1 cellular context compared by ENCODE assay signal in the genomic region with DNA sequence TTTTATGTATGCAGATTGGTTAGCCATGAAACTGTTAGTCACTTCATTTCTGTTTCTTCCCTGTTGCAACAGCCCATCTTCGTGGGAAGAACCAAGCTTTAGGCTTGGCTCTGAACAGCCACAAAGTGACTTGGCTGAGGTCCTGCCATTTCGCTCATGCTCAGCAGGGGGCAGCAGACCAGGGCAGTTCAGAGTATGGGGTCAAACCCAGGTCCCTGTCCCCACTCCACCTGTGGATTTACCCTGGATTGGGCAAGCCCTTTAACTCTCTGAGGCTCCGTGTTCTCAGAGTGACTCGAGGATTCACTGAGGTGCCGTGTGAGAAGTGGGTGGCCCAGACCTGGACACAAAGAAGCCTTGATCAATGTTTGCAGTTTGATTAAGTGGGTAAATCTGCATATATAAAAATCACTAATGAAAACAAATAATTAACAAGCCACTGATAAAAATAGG.
A peak's percentile ranks its signal among the peaks of the same experiment; 100 is the strongest.
TF ChIP-seq lines count a peak whose summit lies in the region.

No MANE protein-coding gene starts in this region.

TF ChIP-seq in K562, 482 proteins besides CTCF, POLR2A, EP300 and RAD21 (continues in another document):
- TF ChIP-seq MAZ (CRISPR knock-in tag; conservative IDR thresholded peaks at IDR 0.05 in 1 of 2, IDR thresholded peaks at IDR 0.05 in 1 of 2) (peak in 1 of 2 experiments; percentile 49; a peak in 1 of 4 replicates), RBM34 (IDR thresholded peaks at IDR 0.05; ENCODE audit: borderline replicate concordance, insufficient read depth, low read length) (no peak), ZNF217 (CRISPR knock-in tag; IDR thresholded peaks at IDR 0.05) (no peak), GABPA (tag; conservative IDR thresholded peaks at IDR 0.05; ENCODE audit: low read depth) (no peak), NR2C1 (IDR thresholded peaks at IDR 0.05) (0 out of 2 replicates have a peak, but pooled peaks have one; percentile 26), NR2C1 (tag; IDR thresholded peaks at IDR 0.05) (no peak), SLC30A9 (CRISPR knock-in tag; IDR thresholded peaks at IDR 0.05) (no peak), STAG1 (CRISPR knock-in tag; IDR thresholded peaks at IDR 0.05; ENCODE audit: borderline replicate concordance) (peak; percentile 52; the same call in 1 of the 2 replicates), NUFIP1 (IDR thresholded peaks at IDR 0.05; ENCODE audit: partially characterized antibody) (no peak), NFIX (CRISPR knock-in tag; IDR thresholded peaks at IDR 0.05; ENCODE audit: low read depth) (no peak), SIRT6 (IDR thresholded peaks at IDR 0.05; ENCODE audit: low read depth, low read length) (no peak), CEBPG (CRISPR knock-in tag; IDR thresholded peaks at IDR 0.05) (peak; percentile 83), CEBPG (tag; conservative IDR thresholded peaks at IDR 0.05 in 1 of 2, IDR thresholded peaks at IDR 0.05 in 1 of 2) (peak in 1 of 2 experiments; percentile 69; a peak in 2 of 4 replicates), ETV5 (CRISPR knock-in tag; IDR thresholded peaks at IDR 0.05; ENCODE audit: low read depth) (peak; percentile 40; the same call in 1 of the 2 replicates), CREB1 (IDR thresholded peaks at IDR 0.05) (no peak), CREB1 (CRISPR knock-in tag; IDR thresholded peaks at IDR 0.05) (no peak), XRCC4 (IDR thresholded peaks at IDR 0.05; ENCODE audit: extremely low read depth, insufficient read depth, insufficient read length) (no peak), MIER1 (IDR thresholded peaks at IDR 0.05; ENCODE audit: low read depth) (no peak), ARHGAP35 (IDR thresholded peaks at IDR 0.05; ENCODE audit: partially characterized antibody) (no peak), ZKSCAN8 (CRISPR knock-in tag; IDR thresholded peaks at IDR 0.05) (no peak), FOSL1 (tag; conservative IDR thresholded peaks at IDR 0.05) (no peak), SMAD2 (IDR thresholded peaks at IDR 0.05; ENCODE audit: low read depth, low read length) (no peak), SETDB1 (IDR thresholded peaks at IDR 0.05; ENCODE audit: low read length) (no peak), CEBPB (tag; IDR thresholded peaks at IDR 0.05) (0 out of 2 replicates have a peak, but pooled peaks have one; percentile 33), FOXK2 (conservative IDR thresholded peaks at IDR 0.05 in 1 of 2, IDR thresholded peaks at IDR 0.05 in 1 of 2; ENCODE audit: low read depth in 2 of 2) (no peak), PYGO2 (tag; IDR thresholded peaks at IDR 0.05) (no peak), THRAP3 (IDR thresholded peaks at IDR 0.05; ENCODE audit: borderline replicate concordance) (no peak), ZNF384 (IDR thresholded peaks at IDR 0.05; ENCODE audit: low read depth, low read length) (no peak), RBM39 (optimal IDR thresholded peaks at IDR 0.05; ENCODE audit: low read depth, low read length) (no peak), HLTF (IDR thresholded peaks at IDR 0.05) (no peak), KLF1 (tag; IDR thresholded peaks at IDR 0.05) (no peak), ZNF23 (CRISPR knock-in tag; IDR thresholded peaks at IDR 0.05) (no peak), RB1 (IDR thresholded peaks at IDR 0.05; ENCODE audit: low read depth) (peak; percentile 24; the same call in 1 of the 2 replicates), SNRNP70 (optimal IDR thresholded peaks at IDR 0.05; ENCODE audit: low read depth, low read length) (no peak), NFRKB (IDR thresholded peaks at IDR 0.05; ENCODE audit: low read depth) (no peak), MYC (IDR thresholded peaks at IDR 0.05; ENCODE audit: low read depth, low read length) (no peak), MYC (CRISPR knock-in tag; IDR thresholded peaks at IDR 0.05; ENCODE audit: borderline replicate concordance, low read depth) (no peak), DDX20 (tag; IDR thresholded peaks at IDR 0.05; ENCODE audit: low read depth) (no peak), SUPT5H (IDR thresholded peaks at IDR 0.05) (no peak), ZNF583 (CRISPR knock-in tag; IDR thresholded peaks at IDR 0.05) (no peak), SREBF2 (CRISPR knock-in tag; IDR thresholded peaks at IDR 0.05) (no peak), RBM14 (IDR thresholded peaks at IDR 0.05; ENCODE audit: borderline replicate concordance, insufficient read depth, low read depth, low read length) (no peak), YY1 (IDR thresholded peaks at IDR 0.05; ENCODE audit: borderline replicate concordance in 1 of 3, control insufficient read depth in 1 of 3, extremely low read depth in 1 of 3, insufficient read depth in 3 of 3, insufficient read length in 1 of 3, insufficient replicate concordance in 2 of 3, low read depth in 1 of 3, low read length in 2 of 3) (no peak)
- TF ChIP-seq, protein P1, sequence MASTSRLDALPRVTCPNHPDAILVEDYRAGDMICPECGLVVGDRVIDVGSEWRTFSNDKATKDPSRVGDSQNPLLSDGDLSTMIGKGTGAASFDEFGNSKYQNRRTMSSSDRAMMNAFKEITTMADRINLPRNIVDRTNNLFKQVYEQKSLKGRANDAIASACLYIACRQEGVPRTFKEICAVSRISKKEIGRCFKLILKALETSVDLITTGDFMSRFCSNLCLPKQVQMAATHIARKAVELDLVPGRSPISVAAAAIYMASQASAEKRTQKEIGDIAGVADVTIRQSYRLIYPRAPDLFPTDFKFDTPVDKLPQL (IDR thresholded peaks at IDR 0.05; ENCODE audit: extremely low read depth, insufficient read length) = no peak
- TF ChIP-seq, protein P2, sequence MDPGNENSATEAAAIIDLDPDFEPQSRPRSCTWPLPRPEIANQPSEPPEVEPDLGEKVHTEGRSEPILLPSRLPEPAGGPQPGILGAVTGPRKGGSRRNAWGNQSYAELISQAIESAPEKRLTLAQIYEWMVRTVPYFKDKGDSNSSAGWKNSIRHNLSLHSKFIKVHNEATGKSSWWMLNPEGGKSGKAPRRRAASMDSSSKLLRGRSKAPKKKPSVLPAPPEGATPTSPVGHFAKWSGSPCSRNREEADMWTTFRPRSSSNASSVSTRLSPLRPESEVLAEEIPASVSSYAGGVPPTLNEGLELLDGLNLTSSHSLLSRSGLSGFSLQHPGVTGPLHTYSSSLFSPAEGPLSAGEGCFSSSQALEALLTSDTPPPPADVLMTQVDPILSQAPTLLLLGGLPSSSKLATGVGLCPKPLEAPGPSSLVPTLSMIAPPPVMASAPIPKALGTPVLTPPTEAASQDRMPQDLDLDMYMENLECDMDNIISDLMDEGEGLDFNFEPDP (CRISPR knock-in tag; IDR thresholded peaks at IDR 0.05) = no peak
- TF ChIP-seq, protein P3, sequence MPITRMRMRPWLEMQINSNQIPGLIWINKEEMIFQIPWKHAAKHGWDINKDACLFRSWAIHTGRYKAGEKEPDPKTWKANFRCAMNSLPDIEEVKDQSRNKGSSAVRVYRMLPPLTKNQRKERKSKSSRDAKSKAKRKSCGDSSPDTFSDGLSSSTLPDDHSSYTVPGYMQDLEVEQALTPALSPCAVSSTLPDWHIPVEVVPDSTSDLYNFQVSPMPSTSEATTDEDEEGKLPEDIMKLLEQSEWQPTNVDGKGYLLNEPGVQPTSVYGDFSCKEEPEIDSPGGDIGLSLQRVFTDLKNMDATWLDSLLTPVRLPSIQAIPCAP (CRISPR knock-in tag; IDR thresholded peaks at IDR 0.05; ENCODE audit: borderline replicate concordance) = no peak
- TF ChIP-seq, protein P4, sequence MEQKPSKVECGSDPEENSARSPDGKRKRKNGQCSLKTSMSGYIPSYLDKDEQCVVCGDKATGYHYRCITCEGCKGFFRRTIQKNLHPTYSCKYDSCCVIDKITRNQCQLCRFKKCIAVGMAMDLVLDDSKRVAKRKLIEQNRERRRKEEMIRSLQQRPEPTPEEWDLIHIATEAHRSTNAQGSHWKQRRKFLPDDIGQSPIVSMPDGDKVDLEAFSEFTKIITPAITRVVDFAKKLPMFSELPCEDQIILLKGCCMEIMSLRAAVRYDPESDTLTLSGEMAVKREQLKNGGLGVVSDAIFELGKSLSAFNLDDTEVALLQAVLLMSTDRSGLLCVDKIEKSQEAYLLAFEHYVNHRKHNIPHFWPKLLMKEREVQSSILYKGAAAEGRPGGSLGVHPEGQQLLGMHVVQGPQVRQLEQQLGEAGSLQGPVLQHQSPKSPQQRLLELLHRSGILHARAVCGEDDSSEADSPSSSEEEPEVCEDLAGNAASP (IDR thresholded peaks at IDR 0.05) = peak; percentile 74
- TF ChIP-seq, protein P5, sequence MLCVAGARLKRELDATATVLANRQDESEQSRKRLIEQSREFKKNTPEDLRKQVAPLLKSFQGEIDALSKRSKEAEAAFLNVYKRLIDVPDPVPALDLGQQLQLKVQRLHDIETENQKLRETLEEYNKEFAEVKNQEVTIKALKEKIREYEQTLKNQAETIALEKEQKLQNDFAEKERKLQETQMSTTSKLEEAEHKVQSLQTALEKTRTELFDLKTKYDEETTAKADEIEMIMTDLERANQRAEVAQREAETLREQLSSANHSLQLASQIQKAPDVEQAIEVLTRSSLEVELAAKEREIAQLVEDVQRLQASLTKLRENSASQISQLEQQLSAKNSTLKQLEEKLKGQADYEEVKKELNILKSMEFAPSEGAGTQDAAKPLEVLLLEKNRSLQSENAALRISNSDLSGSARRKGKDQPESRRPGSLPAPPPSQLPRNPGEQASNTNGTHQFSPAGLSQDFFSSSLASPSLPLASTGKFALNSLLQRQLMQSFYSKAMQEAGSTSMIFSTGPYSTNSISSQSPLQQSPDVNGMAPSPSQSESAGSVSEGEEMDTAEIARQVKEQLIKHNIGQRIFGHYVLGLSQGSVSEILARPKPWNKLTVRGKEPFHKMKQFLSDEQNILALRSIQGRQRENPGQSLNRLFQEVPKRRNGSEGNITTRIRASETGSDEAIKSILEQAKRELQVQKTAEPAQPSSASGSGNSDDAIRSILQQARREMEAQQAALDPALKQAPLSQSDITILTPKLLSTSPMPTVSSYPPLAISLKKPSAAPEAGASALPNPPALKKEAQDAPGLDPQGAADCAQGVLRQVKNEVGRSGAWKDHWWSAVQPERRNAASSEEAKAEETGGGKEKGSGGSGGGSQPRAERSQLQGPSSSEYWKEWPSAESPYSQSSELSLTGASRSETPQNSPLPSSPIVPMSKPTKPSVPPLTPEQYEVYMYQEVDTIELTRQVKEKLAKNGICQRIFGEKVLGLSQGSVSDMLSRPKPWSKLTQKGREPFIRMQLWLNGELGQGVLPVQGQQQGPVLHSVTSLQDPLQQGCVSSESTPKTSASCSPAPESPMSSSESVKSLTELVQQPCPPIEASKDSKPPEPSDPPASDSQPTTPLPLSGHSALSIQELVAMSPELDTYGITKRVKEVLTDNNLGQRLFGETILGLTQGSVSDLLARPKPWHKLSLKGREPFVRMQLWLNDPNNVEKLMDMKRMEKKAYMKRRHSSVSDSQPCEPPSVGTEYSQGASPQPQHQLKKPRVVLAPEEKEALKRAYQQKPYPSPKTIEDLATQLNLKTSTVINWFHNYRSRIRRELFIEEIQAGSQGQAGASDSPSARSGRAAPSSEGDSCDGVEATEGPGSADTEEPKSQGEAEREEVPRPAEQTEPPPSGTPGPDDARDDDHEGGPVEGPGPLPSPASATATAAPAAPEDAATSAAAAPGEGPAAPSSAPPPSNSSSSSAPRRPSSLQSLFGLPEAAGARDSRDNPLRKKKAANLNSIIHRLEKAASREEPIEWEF (CRISPR knock-in tag; IDR thresholded peaks at IDR 0.05) = no peak
- TF ChIP-seq, protein P6, sequence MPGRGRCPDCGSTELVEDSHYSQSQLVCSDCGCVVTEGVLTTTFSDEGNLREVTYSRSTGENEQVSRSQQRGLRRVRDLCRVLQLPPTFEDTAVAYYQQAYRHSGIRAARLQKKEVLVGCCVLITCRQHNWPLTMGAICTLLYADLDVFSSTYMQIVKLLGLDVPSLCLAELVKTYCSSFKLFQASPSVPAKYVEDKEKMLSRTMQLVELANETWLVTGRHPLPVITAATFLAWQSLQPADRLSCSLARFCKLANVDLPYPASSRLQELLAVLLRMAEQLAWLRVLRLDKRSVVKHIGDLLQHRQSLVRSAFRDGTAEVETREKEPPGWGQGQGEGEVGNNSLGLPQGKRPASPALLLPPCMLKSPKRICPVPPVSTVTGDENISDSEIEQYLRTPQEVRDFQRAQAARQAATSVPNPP (IDR thresholded peaks at IDR 0.05; ENCODE audit: borderline replicate concordance, insufficient read depth, insufficient read length) = no peak
- TF ChIP-seq, protein P7, sequence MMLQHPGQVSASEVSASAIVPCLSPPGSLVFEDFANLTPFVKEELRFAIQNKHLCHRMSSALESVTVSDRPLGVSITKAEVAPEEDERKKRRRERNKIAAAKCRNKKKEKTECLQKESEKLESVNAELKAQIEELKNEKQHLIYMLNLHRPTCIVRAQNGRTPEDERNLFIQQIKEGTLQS (IDR thresholded peaks at IDR 0.05) = 0 out of 2 replicates have a peak, but pooled peaks have one; percentile 22
- TF ChIP-seq, protein P7 (CRISPR knock-in tag; conservative IDR thresholded peaks at IDR 0.05) = no peak
- TF ChIP-seq, protein P8, sequence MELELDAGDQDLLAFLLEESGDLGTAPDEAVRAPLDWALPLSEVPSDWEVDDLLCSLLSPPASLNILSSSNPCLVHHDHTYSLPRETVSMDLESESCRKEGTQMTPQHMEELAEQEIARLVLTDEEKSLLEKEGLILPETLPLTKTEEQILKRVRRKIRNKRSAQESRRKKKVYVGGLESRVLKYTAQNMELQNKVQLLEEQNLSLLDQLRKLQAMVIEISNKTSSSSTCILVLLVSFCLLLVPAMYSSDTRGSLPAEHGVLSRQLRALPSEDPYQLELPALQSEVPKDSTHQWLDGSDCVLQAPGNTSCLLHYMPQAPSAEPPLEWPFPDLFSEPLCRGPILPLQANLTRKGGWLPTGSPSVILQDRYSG (tag; conservative IDR thresholded peaks at IDR 0.05; ENCODE audit: low read depth) = no peak
- TF ChIP-seq, protein P9, sequence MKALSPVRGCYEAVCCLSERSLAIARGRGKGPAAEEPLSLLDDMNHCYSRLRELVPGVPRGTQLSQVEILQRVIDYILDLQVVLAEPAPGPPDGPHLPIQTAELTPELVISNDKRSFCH (CRISPR knock-in tag; IDR thresholded peaks at IDR 0.05) = no peak
- TF ChIP-seq, protein P9 (tag; IDR thresholded peaks at IDR 0.05) = no peak
- TF ChIP-seq, protein P10, sequence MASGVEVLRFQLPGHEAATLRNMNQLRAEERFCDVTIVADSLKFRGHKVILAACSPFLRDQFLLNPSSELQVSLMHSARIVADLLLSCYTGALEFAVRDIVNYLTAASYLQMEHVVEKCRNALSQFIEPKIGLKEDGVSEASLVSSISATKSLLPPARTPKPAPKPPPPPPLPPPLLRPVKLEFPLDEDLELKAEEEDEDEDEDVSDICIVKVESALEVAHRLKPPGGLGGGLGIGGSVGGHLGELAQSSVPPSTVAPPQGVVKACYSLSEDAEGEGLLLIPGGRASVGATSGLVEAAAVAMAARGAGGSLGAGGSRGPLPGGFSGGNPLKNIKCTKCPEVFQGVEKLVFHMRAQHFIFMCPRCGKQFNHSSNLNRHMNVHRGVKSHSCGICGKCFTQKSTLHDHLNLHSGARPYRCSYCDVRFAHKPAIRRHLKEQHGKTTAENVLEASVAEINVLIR (CRISPR knock-in tag; IDR thresholded peaks at IDR 0.05) = no peak
